Comparison of ENCODE assay signal across 1 cellular context in the genomic region with DNA sequence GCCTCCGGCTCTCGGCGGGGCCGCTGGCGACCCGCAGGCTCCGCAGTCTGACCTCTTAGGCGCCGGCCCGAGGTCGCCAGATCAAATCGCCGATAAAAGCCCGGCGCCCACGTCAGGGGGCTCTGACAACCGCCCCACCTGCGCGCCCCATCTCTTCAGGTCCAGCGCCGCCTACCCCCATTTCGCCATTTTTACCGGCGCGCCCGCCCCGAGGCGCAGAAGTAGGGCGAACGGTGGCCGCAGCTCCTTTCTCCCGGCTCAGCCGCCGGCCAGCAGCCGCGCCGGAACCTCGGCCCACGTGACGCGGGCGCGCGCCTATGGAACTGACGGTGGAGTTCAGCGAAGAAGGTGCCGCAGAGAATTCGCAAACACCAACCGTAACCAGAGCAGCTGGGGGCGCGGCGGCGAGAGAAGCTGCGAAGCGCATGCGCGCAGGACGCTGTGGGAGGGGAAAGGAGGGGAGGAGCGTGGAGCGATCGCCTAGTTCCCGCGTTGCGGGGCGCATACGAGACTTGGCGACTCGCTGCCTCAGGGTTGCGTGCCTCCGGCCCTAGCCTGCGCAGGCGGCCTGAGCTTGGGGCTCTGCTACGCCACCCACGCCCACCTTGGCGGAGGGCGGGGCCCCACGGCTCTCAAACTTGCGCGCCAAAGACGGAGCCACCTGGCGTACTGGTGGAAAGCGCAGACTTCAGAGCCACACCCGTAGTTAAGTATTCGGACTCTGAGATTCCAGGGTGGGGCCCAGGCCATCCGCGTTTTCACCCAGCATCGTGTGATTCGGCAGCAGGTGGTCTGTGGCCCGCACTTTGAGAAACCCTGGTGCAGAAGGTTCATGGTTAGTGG.
A peak's percentile ranks its signal among the peaks of the same experiment; 100 is the strongest.
TF ChIP-seq lines count a peak whose summit lies in the region.

A gene with protein sequence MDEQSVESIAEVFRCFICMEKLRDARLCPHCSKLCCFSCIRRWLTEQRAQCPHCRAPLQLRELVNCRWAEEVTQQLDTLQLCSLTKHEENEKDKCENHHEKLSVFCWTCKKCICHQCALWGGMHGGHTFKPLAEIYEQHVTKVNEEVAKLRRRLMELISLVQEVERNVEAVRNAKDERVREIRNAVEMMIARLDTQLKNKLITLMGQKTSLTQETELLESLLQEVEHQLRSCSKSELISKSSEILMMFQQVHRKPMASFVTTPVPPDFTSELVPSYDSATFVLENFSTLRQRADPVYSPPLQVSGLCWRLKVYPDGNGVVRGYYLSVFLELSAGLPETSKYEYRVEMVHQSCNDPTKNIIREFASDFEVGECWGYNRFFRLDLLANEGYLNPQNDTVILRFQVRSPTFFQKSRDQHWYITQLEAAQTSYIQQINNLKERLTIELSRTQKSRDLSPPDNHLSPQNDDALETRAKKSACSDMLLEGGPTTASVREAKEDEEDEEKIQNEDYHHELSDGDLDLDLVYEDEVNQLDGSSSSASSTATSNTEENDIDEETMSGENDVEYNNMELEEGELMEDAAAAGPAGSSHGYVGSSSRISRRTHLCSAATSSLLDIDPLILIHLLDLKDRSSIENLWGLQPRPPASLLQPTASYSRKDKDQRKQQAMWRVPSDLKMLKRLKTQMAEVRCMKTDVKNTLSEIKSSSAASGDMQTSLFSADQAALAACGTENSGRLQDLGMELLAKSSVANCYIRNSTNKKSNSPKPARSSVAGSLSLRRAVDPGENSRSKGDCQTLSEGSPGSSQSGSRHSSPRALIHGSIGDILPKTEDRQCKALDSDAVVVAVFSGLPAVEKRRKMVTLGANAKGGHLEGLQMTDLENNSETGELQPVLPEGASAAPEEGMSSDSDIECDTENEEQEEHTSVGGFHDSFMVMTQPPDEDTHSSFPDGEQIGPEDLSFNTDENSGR (minus strand): TSS at position 418 of the 843 bp plus-strand sequence. CDS start 419 bp downstream, outside the sequence.

TF ChIP-seq in HEK293, 187 proteins besides CTCF, POLR2A, EP300 and RAD21 (continued from another document and continues in another):
- TF ChIP-seq, protein P1, sequence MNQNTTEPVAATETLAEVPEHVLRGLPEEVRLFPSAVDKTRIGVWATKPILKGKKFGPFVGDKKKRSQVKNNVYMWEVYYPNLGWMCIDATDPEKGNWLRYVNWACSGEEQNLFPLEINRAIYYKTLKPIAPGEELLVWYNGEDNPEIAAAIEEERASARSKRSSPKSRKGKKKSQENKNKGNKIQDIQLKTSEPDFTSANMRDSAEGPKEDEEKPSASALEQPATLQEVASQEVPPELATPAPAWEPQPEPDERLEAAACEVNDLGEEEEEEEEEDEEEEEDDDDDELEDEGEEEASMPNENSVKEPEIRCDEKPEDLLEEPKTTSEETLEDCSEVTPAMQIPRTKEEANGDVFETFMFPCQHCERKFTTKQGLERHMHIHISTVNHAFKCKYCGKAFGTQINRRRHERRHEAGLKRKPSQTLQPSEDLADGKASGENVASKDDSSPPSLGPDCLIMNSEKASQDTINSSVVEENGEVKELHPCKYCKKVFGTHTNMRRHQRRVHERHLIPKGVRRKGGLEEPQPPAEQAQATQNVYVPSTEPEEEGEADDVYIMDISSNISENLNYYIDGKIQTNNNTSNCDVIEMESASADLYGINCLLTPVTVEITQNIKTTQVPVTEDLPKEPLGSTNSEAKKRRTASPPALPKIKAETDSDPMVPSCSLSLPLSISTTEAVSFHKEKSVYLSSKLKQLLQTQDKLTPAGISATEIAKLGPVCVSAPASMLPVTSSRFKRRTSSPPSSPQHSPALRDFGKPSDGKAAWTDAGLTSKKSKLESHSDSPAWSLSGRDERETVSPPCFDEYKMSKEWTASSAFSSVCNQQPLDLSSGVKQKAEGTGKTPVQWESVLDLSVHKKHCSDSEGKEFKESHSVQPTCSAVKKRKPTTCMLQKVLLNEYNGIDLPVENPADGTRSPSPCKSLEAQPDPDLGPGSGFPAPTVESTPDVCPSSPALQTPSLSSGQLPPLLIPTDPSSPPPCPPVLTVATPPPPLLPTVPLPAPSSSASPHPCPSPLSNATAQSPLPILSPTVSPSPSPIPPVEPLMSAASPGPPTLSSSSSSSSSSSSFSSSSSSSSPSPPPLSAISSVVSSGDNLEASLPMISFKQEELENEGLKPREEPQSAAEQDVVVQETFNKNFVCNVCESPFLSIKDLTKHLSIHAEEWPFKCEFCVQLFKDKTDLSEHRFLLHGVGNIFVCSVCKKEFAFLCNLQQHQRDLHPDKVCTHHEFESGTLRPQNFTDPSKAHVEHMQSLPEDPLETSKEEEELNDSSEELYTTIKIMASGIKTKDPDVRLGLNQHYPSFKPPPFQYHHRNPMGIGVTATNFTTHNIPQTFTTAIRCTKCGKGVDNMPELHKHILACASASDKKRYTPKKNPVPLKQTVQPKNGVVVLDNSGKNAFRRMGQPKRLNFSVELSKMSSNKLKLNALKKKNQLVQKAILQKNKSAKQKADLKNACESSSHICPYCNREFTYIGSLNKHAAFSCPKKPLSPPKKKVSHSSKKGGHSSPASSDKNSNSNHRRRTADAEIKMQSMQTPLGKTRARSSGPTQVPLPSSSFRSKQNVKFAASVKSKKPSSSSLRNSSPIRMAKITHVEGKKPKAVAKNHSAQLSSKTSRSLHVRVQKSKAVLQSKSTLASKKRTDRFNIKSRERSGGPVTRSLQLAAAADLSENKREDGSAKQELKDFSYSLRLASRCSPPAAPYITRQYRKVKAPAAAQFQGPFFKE (tag by site-specific recombination; IDR thresholded peaks at IDR 0.05; ENCODE audit: borderline replicate concordance), result no peak
- no peak for TF ChIP-seq ZNF155 (tag by site-specific recombination; IDR thresholded peaks at IDR 0.05)
- TF ChIP-seq ZNF548 (tag by site-specific recombination; IDR thresholded peaks at IDR 0.05), result no peak
- no peak for TF ChIP-seq ZNF530 (tag by site-specific recombination; IDR thresholded peaks at IDR 0.05; ENCODE audit: low read depth)
- TF ChIP-seq MEIS1 (CRISPR knock-in tag; IDR thresholded peaks at IDR 0.05; ENCODE audit: borderline replicate concordance), result no peak
- TF ChIP-seq KLF16 (tag by site-specific recombination; IDR thresholded peaks at IDR 0.05), result peak; percentile 97
- peak; percentile 99 for TF ChIP-seq ZNF394 (tag by site-specific recombination; IDR thresholded peaks at IDR 0.05; ENCODE audit: borderline replicate concordance)
- no peak for TF ChIP-seq ZNF169 (tag by site-specific recombination; IDR thresholded peaks at IDR 0.05)
- TF ChIP-seq, protein P2, sequence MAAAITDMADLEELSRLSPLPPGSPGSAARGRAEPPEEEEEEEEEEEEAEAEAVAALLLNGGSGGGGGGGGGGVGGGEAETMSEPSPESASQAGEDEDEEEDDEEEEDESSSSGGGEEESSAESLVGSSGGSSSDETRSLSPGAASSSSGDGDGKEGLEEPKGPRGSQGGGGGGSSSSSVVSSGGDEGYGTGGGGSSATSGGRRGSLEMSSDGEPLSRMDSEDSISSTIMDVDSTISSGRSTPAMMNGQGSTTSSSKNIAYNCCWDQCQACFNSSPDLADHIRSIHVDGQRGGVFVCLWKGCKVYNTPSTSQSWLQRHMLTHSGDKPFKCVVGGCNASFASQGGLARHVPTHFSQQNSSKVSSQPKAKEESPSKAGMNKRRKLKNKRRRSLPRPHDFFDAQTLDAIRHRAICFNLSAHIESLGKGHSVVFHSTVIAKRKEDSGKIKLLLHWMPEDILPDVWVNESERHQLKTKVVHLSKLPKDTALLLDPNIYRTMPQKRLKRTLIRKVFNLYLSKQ (tag by site-specific recombination; IDR thresholded peaks at IDR 0.05; ENCODE audit: borderline replicate concordance), result no peak
- no peak for TF ChIP-seq ZNF404 (tag by site-specific recombination; IDR thresholded peaks at IDR 0.05)
- TF ChIP-seq ZNF510 (tag by site-specific recombination; IDR thresholded peaks at IDR 0.05; ENCODE audit: insufficient replicate concordance), result no peak
- TF ChIP-seq ZNF776 (tag by site-specific recombination; IDR thresholded peaks at IDR 0.05; ENCODE audit: borderline replicate concordance), result no peak
- no peak for TF ChIP-seq ZBTB48 (tag by site-specific recombination; IDR thresholded peaks at IDR 0.05)
- TF ChIP-seq MYNN (tag by site-specific recombination; IDR thresholded peaks at IDR 0.05; ENCODE audit: borderline replicate concordance), result no peak
- TF ChIP-seq ZFP3 (tag by site-specific recombination; IDR thresholded peaks at IDR 0.05; ENCODE audit: low read depth), result no peak
- no peak for TF ChIP-seq ZNF133 (tag by site-specific recombination; IDR thresholded peaks at IDR 0.05)
- TF ChIP-seq ZNF501 (tag by site-specific recombination; IDR thresholded peaks at IDR 0.05), result peak; percentile 42
- TF ChIP-seq, protein P3, sequence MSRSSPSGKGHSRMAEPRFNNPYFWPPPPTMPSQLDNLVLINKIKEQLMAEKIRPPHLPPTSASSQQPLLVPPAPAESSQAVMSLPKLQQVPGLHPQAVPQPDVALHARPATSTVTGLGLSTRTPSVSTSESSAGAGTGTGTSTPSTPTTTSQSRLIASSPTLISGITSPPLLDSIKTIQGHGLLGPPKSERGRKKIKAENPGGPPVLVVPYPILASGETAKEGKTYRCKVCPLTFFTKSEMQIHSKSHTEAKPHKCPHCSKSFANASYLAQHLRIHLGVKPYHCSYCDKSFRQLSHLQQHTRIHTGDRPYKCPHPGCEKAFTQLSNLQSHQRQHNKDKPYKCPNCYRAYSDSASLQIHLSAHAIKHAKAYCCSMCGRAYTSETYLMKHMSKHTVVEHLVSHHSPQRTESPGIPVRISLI (tag by site-specific recombination; IDR thresholded peaks at IDR 0.05), result no peak
- TF ChIP-seq SCRT1 (tag by site-specific recombination; IDR thresholded peaks at IDR 0.05; ENCODE audit: borderline replicate concordance), result peak; percentile 69; the same call in 1 of the 2 replicates
- TF ChIP-seq ZBTB8A (tag by site-specific recombination; IDR thresholded peaks at IDR 0.05), result peak; percentile 93
- TF ChIP-seq GLI4 (tag by site-specific recombination; IDR thresholded peaks at IDR 0.05), result no peak
- TF ChIP-seq, protein P4, sequence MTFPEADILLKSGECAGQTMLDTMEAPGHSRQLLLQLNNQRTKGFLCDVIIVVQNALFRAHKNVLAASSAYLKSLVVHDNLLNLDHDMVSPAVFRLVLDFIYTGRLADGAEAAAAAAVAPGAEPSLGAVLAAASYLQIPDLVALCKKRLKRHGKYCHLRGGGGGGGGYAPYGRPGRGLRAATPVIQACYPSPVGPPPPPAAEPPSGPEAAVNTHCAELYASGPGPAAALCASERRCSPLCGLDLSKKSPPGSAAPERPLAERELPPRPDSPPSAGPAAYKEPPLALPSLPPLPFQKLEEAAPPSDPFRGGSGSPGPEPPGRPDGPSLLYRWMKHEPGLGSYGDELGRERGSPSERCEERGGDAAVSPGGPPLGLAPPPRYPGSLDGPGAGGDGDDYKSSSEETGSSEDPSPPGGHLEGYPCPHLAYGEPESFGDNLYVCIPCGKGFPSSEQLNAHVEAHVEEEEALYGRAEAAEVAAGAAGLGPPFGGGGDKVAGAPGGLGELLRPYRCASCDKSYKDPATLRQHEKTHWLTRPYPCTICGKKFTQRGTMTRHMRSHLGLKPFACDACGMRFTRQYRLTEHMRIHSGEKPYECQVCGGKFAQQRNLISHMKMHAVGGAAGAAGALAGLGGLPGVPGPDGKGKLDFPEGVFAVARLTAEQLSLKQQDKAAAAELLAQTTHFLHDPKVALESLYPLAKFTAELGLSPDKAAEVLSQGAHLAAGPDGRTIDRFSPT (tag by site-specific recombination; IDR thresholded peaks at IDR 0.05), result peak; percentile 56
- TF ChIP-seq ZNF174 (tag by site-specific recombination; IDR thresholded peaks at IDR 0.05), result no peak
- peak; percentile 99 for TF ChIP-seq KLF9 (tag by site-specific recombination; IDR thresholded peaks at IDR 0.05; ENCODE audit: low read depth)
- TF ChIP-seq YY1 (tag by site-specific recombination; IDR thresholded peaks at IDR 0.05), result peak; percentile 80
- TF ChIP-seq, protein P5, sequence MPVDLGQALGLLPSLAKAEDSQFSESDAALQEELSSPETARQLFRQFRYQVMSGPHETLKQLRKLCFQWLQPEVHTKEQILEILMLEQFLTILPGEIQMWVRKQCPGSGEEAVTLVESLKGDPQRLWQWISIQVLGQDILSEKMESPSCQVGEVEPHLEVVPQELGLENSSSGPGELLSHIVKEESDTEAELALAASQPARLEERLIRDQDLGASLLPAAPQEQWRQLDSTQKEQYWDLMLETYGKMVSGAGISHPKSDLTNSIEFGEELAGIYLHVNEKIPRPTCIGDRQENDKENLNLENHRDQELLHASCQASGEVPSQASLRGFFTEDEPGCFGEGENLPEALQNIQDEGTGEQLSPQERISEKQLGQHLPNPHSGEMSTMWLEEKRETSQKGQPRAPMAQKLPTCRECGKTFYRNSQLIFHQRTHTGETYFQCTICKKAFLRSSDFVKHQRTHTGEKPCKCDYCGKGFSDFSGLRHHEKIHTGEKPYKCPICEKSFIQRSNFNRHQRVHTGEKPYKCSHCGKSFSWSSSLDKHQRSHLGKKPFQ (tag by site-specific recombination; IDR thresholded peaks at IDR 0.05), result no peak; the same call in 1 of the 2 replicates
- TF ChIP-seq ZNF426 (tag by site-specific recombination; IDR thresholded peaks at IDR 0.05), result no peak
- peak; percentile 85 for TF ChIP-seq ZEB2 (tag by site-specific recombination; IDR thresholded peaks at IDR 0.05)
- no peak for TF ChIP-seq ZNF112 (tag by site-specific recombination; IDR thresholded peaks at IDR 0.05)
- TF ChIP-seq ZFP69B (tag by site-specific recombination; IDR thresholded peaks at IDR 0.05), result peak; percentile 98
- no peak for TF ChIP-seq ZNF121 (tag by site-specific recombination; IDR thresholded peaks at IDR 0.05)
- no peak for TF ChIP-seq ZNF350 (tag by site-specific recombination; IDR thresholded peaks at IDR 0.05)
- TF ChIP-seq, protein P6, sequence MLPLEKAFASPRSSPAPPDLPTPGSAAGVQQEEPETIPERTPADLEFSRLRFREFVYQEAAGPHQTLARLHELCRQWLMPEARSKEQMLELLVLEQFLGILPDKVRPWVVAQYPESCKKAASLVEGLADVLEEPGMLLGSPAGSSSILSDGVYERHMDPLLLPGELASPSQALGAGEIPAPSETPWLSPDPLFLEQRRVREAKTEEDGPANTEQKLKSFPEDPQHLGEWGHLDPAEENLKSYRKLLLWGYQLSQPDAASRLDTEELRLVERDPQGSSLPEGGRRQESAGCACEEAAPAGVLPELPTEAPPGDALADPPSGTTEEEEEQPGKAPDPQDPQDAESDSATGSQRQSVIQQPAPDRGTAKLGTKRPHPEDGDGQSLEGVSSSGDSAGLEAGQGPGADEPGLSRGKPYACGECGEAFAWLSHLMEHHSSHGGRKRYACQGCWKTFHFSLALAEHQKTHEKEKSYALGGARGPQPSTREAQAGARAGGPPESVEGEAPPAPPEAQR (tag by site-specific recombination; IDR thresholded peaks at IDR 0.05), result 0 out of 2 replicates have a peak, but pooled peaks have one; percentile 46
- no peak for TF ChIP-seq SALL2 (tag by site-specific recombination; IDR thresholded peaks at IDR 0.05; ENCODE audit: borderline replicate concordance)
- TF ChIP-seq, protein P7, sequence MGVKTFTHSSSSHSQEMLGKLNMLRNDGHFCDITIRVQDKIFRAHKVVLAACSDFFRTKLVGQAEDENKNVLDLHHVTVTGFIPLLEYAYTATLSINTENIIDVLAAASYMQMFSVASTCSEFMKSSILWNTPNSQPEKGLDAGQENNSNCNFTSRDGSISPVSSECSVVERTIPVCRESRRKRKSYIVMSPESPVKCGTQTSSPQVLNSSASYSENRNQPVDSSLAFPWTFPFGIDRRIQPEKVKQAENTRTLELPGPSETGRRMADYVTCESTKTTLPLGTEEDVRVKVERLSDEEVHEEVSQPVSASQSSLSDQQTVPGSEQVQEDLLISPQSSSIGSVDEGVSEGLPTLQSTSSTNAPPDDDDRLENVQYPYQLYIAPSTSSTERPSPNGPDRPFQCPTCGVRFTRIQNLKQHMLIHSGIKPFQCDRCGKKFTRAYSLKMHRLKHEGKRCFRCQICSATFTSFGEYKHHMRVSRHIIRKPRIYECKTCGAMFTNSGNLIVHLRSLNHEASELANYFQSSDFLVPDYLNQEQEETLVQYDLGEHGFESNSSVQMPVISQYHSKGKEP (tag by site-specific recombination; IDR thresholded peaks at IDR 0.05), result 0 out of 2 replicates have a peak, but pooled peaks have one; percentile 5
- no peak for TF ChIP-seq MZF1 (tag by site-specific recombination; IDR thresholded peaks at IDR 0.05; ENCODE audit: borderline replicate concordance)
- TF ChIP-seq ZBTB7A (tag by site-specific recombination; IDR thresholded peaks at IDR 0.05; ENCODE audit: low read depth), result peak; percentile 63
- no peak for TF ChIP-seq ZNF571 (tag by site-specific recombination; IDR thresholded peaks at IDR 0.05)
